1 cellular context compared by ENCODE assay signal in the genomic region with DNA sequence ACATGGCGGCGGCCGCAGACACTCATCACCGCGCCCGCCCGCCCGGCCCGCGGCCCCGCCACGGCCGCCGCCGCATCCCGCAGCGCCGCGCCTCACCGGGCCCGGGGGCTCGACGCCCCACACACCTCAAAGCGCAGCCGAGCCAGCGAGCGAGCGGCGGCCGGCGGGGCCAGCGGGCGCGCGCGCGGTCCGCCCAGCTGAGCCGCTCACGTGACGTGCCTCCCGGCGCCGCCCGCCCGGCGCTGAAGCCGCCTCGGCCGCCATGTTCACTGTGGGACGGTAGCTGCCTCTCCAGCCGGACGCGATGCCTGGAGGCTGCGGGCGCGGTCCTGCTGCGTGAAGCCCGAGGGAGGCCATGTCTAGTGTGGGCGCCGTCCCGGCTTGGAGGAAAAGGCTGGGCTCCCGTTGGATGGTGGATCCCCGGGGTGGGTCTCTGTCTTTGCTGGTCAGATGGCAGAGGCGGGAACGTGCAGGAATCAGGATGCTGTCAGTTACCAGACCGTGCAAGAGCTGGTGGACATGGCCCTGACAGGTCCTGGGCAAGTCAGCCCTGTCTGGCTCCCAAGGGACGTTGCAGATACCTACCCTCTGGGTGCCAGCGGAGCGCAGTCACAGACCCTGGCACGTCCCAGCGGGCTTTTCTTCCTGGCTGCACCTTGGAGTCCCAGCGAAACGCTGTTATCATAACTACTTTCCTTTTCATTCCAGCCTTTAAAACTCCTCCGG.
A peak's percentile ranks its signal among the peaks of the same experiment; 100 is the strongest.
TF ChIP-seq lines count a peak whose summit lies in the region.

A gene with protein sequence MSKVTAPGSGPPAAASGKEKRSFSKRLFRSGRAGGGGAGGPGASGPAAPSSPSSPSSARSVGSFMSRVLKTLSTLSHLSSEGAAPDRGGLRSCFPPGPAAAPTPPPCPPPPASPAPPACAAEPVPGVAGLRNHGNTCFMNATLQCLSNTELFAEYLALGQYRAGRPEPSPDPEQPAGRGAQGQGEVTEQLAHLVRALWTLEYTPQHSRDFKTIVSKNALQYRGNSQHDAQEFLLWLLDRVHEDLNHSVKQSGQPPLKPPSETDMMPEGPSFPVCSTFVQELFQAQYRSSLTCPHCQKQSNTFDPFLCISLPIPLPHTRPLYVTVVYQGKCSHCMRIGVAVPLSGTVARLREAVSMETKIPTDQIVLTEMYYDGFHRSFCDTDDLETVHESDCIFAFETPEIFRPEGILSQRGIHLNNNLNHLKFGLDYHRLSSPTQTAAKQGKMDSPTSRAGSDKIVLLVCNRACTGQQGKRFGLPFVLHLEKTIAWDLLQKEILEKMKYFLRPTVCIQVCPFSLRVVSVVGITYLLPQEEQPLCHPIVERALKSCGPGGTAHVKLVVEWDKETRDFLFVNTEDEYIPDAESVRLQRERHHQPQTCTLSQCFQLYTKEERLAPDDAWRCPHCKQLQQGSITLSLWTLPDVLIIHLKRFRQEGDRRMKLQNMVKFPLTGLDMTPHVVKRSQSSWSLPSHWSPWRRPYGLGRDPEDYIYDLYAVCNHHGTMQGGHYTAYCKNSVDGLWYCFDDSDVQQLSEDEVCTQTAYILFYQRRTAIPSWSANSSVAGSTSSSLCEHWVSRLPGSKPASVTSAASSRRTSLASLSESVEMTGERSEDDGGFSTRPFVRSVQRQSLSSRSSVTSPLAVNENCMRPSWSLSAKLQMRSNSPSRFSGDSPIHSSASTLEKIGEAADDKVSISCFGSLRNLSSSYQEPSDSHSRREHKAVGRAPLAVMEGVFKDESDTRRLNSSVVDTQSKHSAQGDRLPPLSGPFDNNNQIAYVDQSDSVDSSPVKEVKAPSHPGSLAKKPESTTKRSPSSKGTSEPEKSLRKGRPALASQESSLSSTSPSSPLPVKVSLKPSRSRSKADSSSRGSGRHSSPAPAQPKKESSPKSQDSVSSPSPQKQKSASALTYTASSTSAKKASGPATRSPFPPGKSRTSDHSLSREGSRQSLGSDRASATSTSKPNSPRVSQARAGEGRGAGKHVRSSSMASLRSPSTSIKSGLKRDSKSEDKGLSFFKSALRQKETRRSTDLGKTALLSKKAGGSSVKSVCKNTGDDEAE (N-terminal part only) (minus strand): TSS at position 186 of the 726 bp plus-strand sequence. CDS start 182 bp downstream, at position 4.

TF ChIP-seq in IMR-90, 13 proteins besides CTCF, POLR2A, EP300 and RAD21 (continued from another document):
- TF ChIP-seq, protein P1, sequence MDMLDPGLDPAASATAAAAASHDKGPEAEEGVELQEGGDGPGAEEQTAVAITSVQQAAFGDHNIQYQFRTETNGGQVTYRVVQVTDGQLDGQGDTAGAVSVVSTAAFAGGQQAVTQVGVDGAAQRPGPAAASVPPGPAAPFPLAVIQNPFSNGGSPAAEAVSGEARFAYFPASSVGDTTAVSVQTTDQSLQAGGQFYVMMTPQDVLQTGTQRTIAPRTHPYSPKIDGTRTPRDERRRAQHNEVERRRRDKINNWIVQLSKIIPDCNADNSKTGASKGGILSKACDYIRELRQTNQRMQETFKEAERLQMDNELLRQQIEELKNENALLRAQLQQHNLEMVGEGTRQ (IDR thresholded peaks at IDR 0.05; ENCODE audit: low read depth, low read length) = peak; percentile 97
- peak; percentile 39; the same call in 1 of the 2 replicates for TF ChIP-seq FOS (IDR thresholded peaks at IDR 0.05; ENCODE audit: low read depth, low read length)
- peak; percentile 33 for TF ChIP-seq RCOR1 (IDR thresholded peaks at IDR 0.05; ENCODE audit: insufficient replicate concordance, low read length)
- no peak for TF ChIP-seq CHD1 (IDR thresholded peaks at IDR 0.05; ENCODE audit: low read depth, low read length)
- TF ChIP-seq MAFK (IDR thresholded peaks at IDR 0.05; ENCODE audit: low read depth, low read length) = no peak
